In the genomic region with DNA sequence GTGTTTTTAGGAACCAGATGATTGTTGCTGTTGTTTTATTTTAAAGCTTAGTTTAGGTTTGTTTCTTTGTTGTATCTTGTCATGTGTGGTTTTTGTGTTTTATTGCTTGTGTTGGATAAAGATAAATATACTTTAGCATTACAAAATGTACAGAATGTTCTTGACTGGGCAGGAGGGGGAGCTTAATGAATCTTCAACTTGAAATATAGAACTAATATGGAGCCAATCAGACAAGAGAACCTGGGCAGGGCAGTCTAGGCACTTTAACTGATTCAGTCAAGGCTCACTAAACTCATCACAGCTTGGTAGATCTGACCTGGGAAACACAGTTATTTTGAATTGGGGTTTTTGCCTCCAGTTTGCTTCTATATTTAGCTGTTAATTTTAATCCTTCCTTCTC, we compare ENCODE assay signal across 9 cellular contexts.
DNase-seq lines count a peak whose midpoint lies in the region; ATAC-seq and TF ChIP-seq lines count a peak whose summit lies in the region.
"Had no signal": no experiment of that assay in that cellular context is flagged by ENCODE, and none has a peak within 500 bp of the region (broad histone marks: within the 10 kb centered on the region; RNA-seq: fewer than 3 reads in every experiment).

No MANE protein-coding gene starts in this region.

- no peaks in the 10 kb centered on the region for H3K27me3 Mint-ChIP-seq in nephron (ENCODE audit: low read depth)
- H3K27me3 Mint-ChIP-seq: activated CD4-positive, alpha-beta T cell treated with anti-CD3 and anti-CD28 coated beads, Interleukin-2, amount 10 ng/mL, durations not matched to agents 24 days and 14 days had no signal

- peak overlapping the region; percentile 92 to 97 (median 97) for H3K4me3 Mint-ChIP-seq in nephron
- H3K4me3 Mint-ChIP-seq: activated CD4-positive, alpha-beta T cell treated with anti-CD3 and anti-CD28 coated beads, Interleukin-2, amount 10 ng/mL, durations not matched to agents 24 days and 14 days had no signal

- no peaks in the 10 kb centered on the region for H3K9me3 Mint-ChIP-seq in nephron
- H3K9me3 Mint-ChIP-seq: activated CD4-positive, alpha-beta T cell treated with anti-CD3 and anti-CD28 coated beads, Interleukin-2, amount 10 ng/mL, durations not matched to agents 24 days and 14 days had no signal

- H3K4me1 Mint-ChIP-seq in nephron = peaks cover 68% of the 10 kb centered on the region
- H3K4me1 Mint-ChIP-seq: activated CD4-positive, alpha-beta T cell treated with anti-CD3 and anti-CD28 coated beads, Interleukin-2, amount 10 ng/mL, durations not matched to agents 24 days and 14 days had no signal

- DNase-seq in EL (peak; percentile 47), cardiac fibroblast (ENCODE audit: low read depth in 2 of 2) (peak; percentile 76 to 86), NCI-H2081 (lab: John Stamatoyannopoulos, UW) (no peak), NCI-H1105 (lab: John Stamatoyannopoulos, UW) (no peak), T-helper 2 cell (no peak)
- no peak for DNase-seq in activated CD8-positive, alpha-beta memory T cell treated with anti-CD3 and anti-CD28 coated beads for 24 hours
- DNase-seq: activated CD4-positive, alpha-beta T cell treated with anti-CD3 and anti-CD28 coated beads, Interleukin-2, amount 10 ng/mL, durations not matched to agents 24 days and 14 days had no signal

- TF ChIP-seq CTCF in cardiac fibroblast (IDR thresholded peaks at IDR 0.05; ENCODE audit: low read depth, low read length) (no peak), nephron (IDR thresholded peaks at IDR 0.05; ENCODE audit: unreplicated experiment in 3 of 3) (no peak)

- ATAC-seq in HG03103 (IDR thresholded peaks at IDR 0.05; ENCODE audit: low read depth, unreplicated experiment) = peak; percentile 30

- H3K27ac Mint-ChIP-seq in nephron = peak overlapping the region; percentile 96 to 99 (median 97)
- H3K27ac Mint-ChIP-seq: activated CD4-positive, alpha-beta T cell treated with anti-CD3 and anti-CD28 coated beads, Interleukin-2, amount 10 ng/mL, durations not matched to agents 24 days and 14 days had no signal

- H3K4me3 ChIP-seq in cardiac fibroblast (replicated peaks in 1 of 2; ENCODE audit: low read depth in 2 of 2, low read length in 2 of 2) = peak overlapping the region; percentile 39 to 61

- no peaks in the 10 kb centered on the region for H3K36me3 Mint-ChIP-seq in nephron (ENCODE audit: low read depth)

Comparison
In these comparisons a context has a peak if more than half of its experiments do, and no peak if none do; other contexts are left out.
1. DNase-seq: peak in EL (single experiment) and cardiac fibroblast (2 of 2); none in NCI-H2081 (0 of 2), NCI-H1105 (single experiment), T-helper 2 cell (0 of 5) and activated CD8-positive, alpha-beta memory T cell treated with anti-CD3 and anti-CD28 coated beads for 24 hours (single experiment).